Comparison of ENCODE assay signal across 28 cellular contexts in the genomic region with DNA sequence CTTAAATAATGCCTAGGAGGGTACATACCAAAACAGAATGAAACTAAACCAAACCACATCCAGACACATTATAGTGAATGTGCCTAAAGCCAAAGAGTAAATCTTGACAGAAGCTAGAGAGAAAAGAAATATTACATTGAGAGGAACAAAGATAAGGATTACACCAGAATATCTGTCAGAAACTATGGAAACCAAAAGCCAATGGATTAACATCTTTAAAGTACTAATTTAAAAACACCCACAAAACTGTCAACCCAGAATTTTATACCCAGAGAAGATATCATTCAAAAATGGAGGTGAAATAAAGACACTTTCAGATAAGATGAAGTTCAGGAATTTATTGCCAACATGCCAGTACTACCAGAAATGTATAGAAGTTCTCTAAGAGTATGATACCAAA.
DNase-seq lines count a peak whose midpoint lies in the region; ATAC-seq, FAIRE-seq and TF ChIP-seq lines count a peak whose summit lies in the region.
"Had no signal": no experiment of that assay in that cellular context is flagged by ENCODE, and none has a peak within 500 bp of the region (broad histone marks: within the 10 kb centered on the region; RNA-seq: fewer than 3 reads in every experiment).

No MANE protein-coding gene starts in this region.

- no peaks in the 10 kb centered on the region for H3K27me3 ChIP-seq in astrocyte (ENCODE audit: insufficient read depth, low read length)
- no peaks in the 10 kb centered on the region for H3K27me3 ChIP-seq in heart left ventricle
- no peaks in the 10 kb centered on the region for H3K27me3 ChIP-seq in body of pancreas
- H3K27me3 ChIP-seq: BE2C, BLaER1 had no signal

- DNase-seq in OCI-LY7 (ENCODE audit: low spot score) (peak; percentile 13), WTC11 (ENCODE audit: low spot score) (no peak), astrocyte (ENCODE audit: low read depth) (no peak), heart left ventricle (no peak), body of pancreas (no peak)
- DNase-seq in activated CD8-positive, alpha-beta T cell treated with anti-CD3 and anti-CD28 coated beads for 36 hours: no peak
- DNase-seq: 8988T; ACHN; BE2C; C1 segment of cervical spinal cord; CD4-positive, alpha-beta memory T cell; CD4-positive, CD25-positive, alpha-beta regulatory T cell; CD8-positive, alpha-beta memory T cell; COR-L47; DMS 273 treated with DMSO at 0.1 percent for 48 hours; DMS153; DMS53; DMS79; DND-41; EL; GDM1 had no signal

- intact Hi-C loops in OCI-LY7 (cut with micrococcal nuclease; ENCODE audit: unreplicated experiment) (no loop called here), heart left ventricle (cut with DNase I) (no loop called here), body of pancreas (cut with DNase I) (no loop called here)
- intact Hi-C loops in activated CD8-positive, alpha-beta T cell treated with anti-CD3 and anti-CD28 coated beads for 36 hours (cut with micrococcal nuclease): no loop called here

- no peak for ATAC-seq in WTC11
- ATAC-seq in HG03095 (IDR thresholded peaks at IDR 0.05; ENCODE audit: unreplicated experiment): no peak
- ATAC-seq in heart left ventricle: no peak
- no peak for ATAC-seq in activated CD8-positive, alpha-beta T cell treated with anti-CD3 and anti-CD28 coated beads for 36 hours
- no peak for ATAC-seq in body of pancreas
- ATAC-seq: GM12878 had no signal

- H4K20me1 ChIP-seq in OCI-LY7 (ENCODE audit: insufficient read depth, low read length) (no peaks in the 10 kb centered on the region), astrocyte (ENCODE audit: insufficient read depth, low read length) (no peaks in the 10 kb centered on the region)
- H4K20me1 ChIP-seq: BLaER1 had no signal

- no peaks in the 10 kb centered on the region for H3K9me2 ChIP-seq in OCI-LY7 (ENCODE audit: insufficient read depth, low read length)

- no peak overlapping the region for H3K4me2 ChIP-seq in OCI-LY7 (ENCODE audit: low read length)
- no peak overlapping the region for H3K4me2 ChIP-seq in astrocyte (ENCODE audit: low read length)
- H3K4me2 ChIP-seq: BLaER1 had no signal

- H3K9ac ChIP-seq in astrocyte (ENCODE audit: low read length): no peak overlapping the region
- H3K9ac ChIP-seq: BLaER1 had no signal

- H2AFZ ChIP-seq in OCI-LY7 (ENCODE audit: low read length) (no peak overlapping the region), astrocyte (ENCODE audit: low read depth, low read length) (no peak overlapping the region)

- no peak overlapping the region for H3K27ac ChIP-seq in OCI-LY7 (ENCODE audit: low read depth, low read length, poor library complexity, severe bottlenecking)
- H3K27ac ChIP-seq in astrocyte (ENCODE audit: low read depth, low read length): no peak overlapping the region
- H3K27ac ChIP-seq in heart left ventricle: no peak overlapping the region
- no peak overlapping the region for H3K27ac ChIP-seq in body of pancreas
- H3K27ac ChIP-seq: BLaER1 had no signal

- peak; percentile 43 for FAIRE-seq in astrocyte (lab: Jason Lieb, UNC)
- FAIRE-seq: A204.1, GM12878, GM12892, GM18507 had no signal

- H3K36me3 ChIP-seq in OCI-LY7 (ENCODE audit: insufficient read depth, low read length): peaks cover 15% of the 10 kb centered on the region; the same call in 1 of the 2 replicates
- no peaks in the 10 kb centered on the region for H3K36me3 ChIP-seq in astrocyte (ENCODE audit: insufficient read depth, low read length)
- no peaks in the 10 kb centered on the region for H3K36me3 ChIP-seq in heart left ventricle
- no peaks in the 10 kb centered on the region for H3K36me3 ChIP-seq in body of pancreas (replicated peaks in 1 of 2; ENCODE audit: insufficient read depth in 1 of 2, low read depth in 2 of 2)
- H3K36me3 ChIP-seq: BE2C, BLaER1 had no signal

- POLR2A ChIA-PET in OCI-LY7 (lab: Charles Lee) (interaction anchor here (0.6 to 0.8 kb wide), 2 partner anchors 9 to 259 kb away, joined by 3 read pairs; no protein-coding TSS in a partner anchor), WTC11 (lab: Charles Lee) (no interaction called here)
- POLR2A ChIA-PET in activated CD8-positive, alpha-beta T cell treated with anti-CD3 and anti-CD28 coated beads for 36 hours (lab: Charles Lee): no interaction called here

- CTCF ChIA-PET in OCI-LY7 (lab: Charles Lee; ENCODE audit: unreplicated experiment) (no interaction called here), WTC11 (lab: Charles Lee) (no interaction called here)
- CTCF ChIA-PET in activated CD8-positive, alpha-beta T cell treated with anti-CD3 and anti-CD28 coated beads for 36 hours (lab: Charles Lee): no interaction called here

- TF ChIP-seq CTCF in OCI-LY7 (conservative IDR thresholded peaks at IDR 0.05; ENCODE audit: low read length) (no peak), WTC11 (IDR thresholded peaks at IDR 0.05) (no peak), astrocyte (IDR thresholded peaks at IDR 0.05; ENCODE audit: insufficient read depth, low read depth, low read length) (no peak), heart left ventricle (IDR thresholded peaks at IDR 0.05) (no peak), body of pancreas (IDR thresholded peaks at IDR 0.05) (no peak)
- no peak for TF ChIP-seq CTCF in activated CD8-positive, alpha-beta T cell treated with anti-CD3 and anti-CD28 coated beads for 36 hours (IDR thresholded peaks at IDR 0.05)

- H3K79me2 ChIP-seq in OCI-LY7 (ENCODE audit: insufficient read depth, low read depth, low read length): no peaks in the 10 kb centered on the region
- H3K79me2 ChIP-seq in astrocyte (ENCODE audit: insufficient read depth, low read length): no peaks in the 10 kb centered on the region

- no peak for TF ChIP-seq POLR2A in heart left ventricle (IDR thresholded peaks at IDR 0.05)
- TF ChIP-seq POLR2A in body of pancreas (IDR thresholded peaks at IDR 0.05): no peak

- H3K9me3 ChIP-seq in OCI-LY7 (ENCODE audit: low read length) (peaks cover 35% of the 10 kb centered on the region), astrocyte (ENCODE audit: insufficient read depth, low read depth, low read length) (no peaks in the 10 kb centered on the region), heart left ventricle (peaks cover 0 to 23% (median 15%) of the 10 kb centered on the region in 12 donors), body of pancreas (no peaks in the 10 kb centered on the region)
- H3K9me3 ChIP-seq: BE2C had no signal

- H3K4me3 Mint-ChIP-seq in WTC11: no peak overlapping the region
- no peak overlapping the region for H3K4me3 Mint-ChIP-seq in astrocyte (ENCODE audit: unreplicated experiment)
- no peak overlapping the region for H3K4me3 Mint-ChIP-seq in activated CD8-positive, alpha-beta T cell treated with anti-CD3 and anti-CD28 coated beads for 36 hours
- H3K4me3 Mint-ChIP-seq: CD14-positive monocyte; CD4-positive, CD25-positive, alpha-beta regulatory T cell; CD8-positive, alpha-beta memory T cell had no signal

- H3K4me3 ChIP-seq in OCI-LY7 (ENCODE audit: low read depth, low read length, poor library complexity, severe bottlenecking) (no peak overlapping the region), astrocyte (ENCODE audit: insufficient read depth, low read depth, low read length) (no peak overlapping the region), heart left ventricle (no peak overlapping the region), body of pancreas (no peak overlapping the region)
- H3K4me3 ChIP-seq: BLaER1, GM12878 had no signal

- H3K36me3 Mint-ChIP-seq in WTC11 (peaks cover 14% of the 10 kb centered on the region), astrocyte (ENCODE audit: low read depth, unreplicated experiment) (no peaks in the 10 kb centered on the region)
- H3K36me3 Mint-ChIP-seq in activated CD8-positive, alpha-beta T cell treated with anti-CD3 and anti-CD28 coated beads for 36 hours (ENCODE audit: low read depth): no peaks in the 10 kb centered on the region
- H3K36me3 Mint-ChIP-seq: CD4-positive, alpha-beta memory T cell; CD4-positive, CD25-positive, alpha-beta regulatory T cell had no signal

- H3K27ac Mint-ChIP-seq in WTC11 (no peak overlapping the region), astrocyte (ENCODE audit: unreplicated experiment) (no peak overlapping the region)
- H3K27ac Mint-ChIP-seq in activated CD8-positive, alpha-beta T cell treated with anti-CD3 and anti-CD28 coated beads for 36 hours: no peak overlapping the region
- H3K27ac Mint-ChIP-seq: CD14-positive monocyte; CD4-positive, alpha-beta memory T cell; CD4-positive, CD25-positive, alpha-beta regulatory T cell; CD8-positive, alpha-beta memory T cell had no signal

- H3K4me1 ChIP-seq in OCI-LY7 (ENCODE audit: insufficient read depth, low read length, poor library complexity, severe bottlenecking): no peaks in the 10 kb centered on the region
- H3K4me1 ChIP-seq in astrocyte (ENCODE audit: insufficient read depth, low read length): no peaks in the 10 kb centered on the region
- H3K4me1 ChIP-seq in heart left ventricle: peaks cover 0 to 8% (median under 1%) of the 10 kb centered on the region in 12 donors
- H3K4me1 ChIP-seq in body of pancreas: no peaks in the 10 kb centered on the region
- H3K4me1 ChIP-seq: BE2C had no signal

- H3K4me1 Mint-ChIP-seq in WTC11 (no peaks in the 10 kb centered on the region), astrocyte (ENCODE audit: low read depth, unreplicated experiment) (no peaks in the 10 kb centered on the region)
- no peaks in the 10 kb centered on the region for H3K4me1 Mint-ChIP-seq in activated CD8-positive, alpha-beta T cell treated with anti-CD3 and anti-CD28 coated beads for 36 hours (ENCODE audit: low read depth)
- H3K4me1 Mint-ChIP-seq: CD4-positive, alpha-beta memory T cell; CD4-positive, CD25-positive, alpha-beta regulatory T cell; CD8-positive, alpha-beta memory T cell had no signal

- BruUV-seq in OCI-LY7 (replicated peaks; lab: Mats Ljungman, UMichigan): no TSS peak

- H3K9me3 Mint-ChIP-seq in WTC11: peaks cover 18% of the 10 kb centered on the region
- peaks cover 8% of the 10 kb centered on the region for H3K9me3 Mint-ChIP-seq in astrocyte (ENCODE audit: unreplicated experiment)
- H3K9me3 Mint-ChIP-seq in activated CD8-positive, alpha-beta T cell treated with anti-CD3 and anti-CD28 coated beads for 36 hours: peaks cover 16% of the 10 kb centered on the region

- H3K27me3 Mint-ChIP-seq in WTC11 (ENCODE audit: low read depth) (no peaks in the 10 kb centered on the region), astrocyte (ENCODE audit: low read depth, unreplicated experiment) (no peaks in the 10 kb centered on the region)
- H3K27me3 Mint-ChIP-seq in activated CD8-positive, alpha-beta T cell treated with anti-CD3 and anti-CD28 coated beads for 36 hours: no peaks in the 10 kb centered on the region
- H3K27me3 Mint-ChIP-seq: CD4-positive, CD25-positive, alpha-beta regulatory T cell had no signal
